14 cellular contexts compared by ENCODE assay signal in genomic region chr3:58325525-58325992, GRCh38. TPM values are rescaled to one million over a fixed set of nuclear protein-coding genes. Genes with fewer than 3 reads are reported as not detected.
DNase-seq lines count a peak whose midpoint lies in the region; ATAC-seq lines count a peak whose summit lies in the region.
"Had no signal": no experiment of that assay in that cellular context is flagged by ENCODE, and none has a peak within 500 bp of the region (broad histone marks: within the 10 kb centered on the region; RNA-seq: fewer than 3 reads in every experiment).

No MANE protein-coding gene starts in this region.

- no peaks in the 10 kb centered on the region for H3K36me3 Mint-ChIP-seq in T-helper 1 cell treated with Interleukin-12 subunit alpha and Interleukin-12 subunit beta and Interleukin-4 antibody, amounts not matched to agents 30 μg/mL and 1 μg/mL, for 36 hours (ENCODE audit: low read depth)
- peaks cover 6% of the 10 kb centered on the region for H3K36me3 Mint-ChIP-seq in activated T-helper 17 cell treated with anti-CD3 and anti-CD28 coated beads, Interleukin-2, amount 50 U/mL, for 72 hours (ENCODE audit: low read depth)
- peaks cover 5 to 9% of the 10 kb centered on the region in 2 donors for H3K36me3 Mint-ChIP-seq in stimulated activated naive B cell treated with anti-CD40 and anti-IgM and Interleukin-4, amounts not matched to agents 10 μg/mL and 1 μg/mL and 100 μg/mL, for 72 hours

- H3K9me3 Mint-ChIP-seq in T-helper 1 cell treated with Interleukin-12 subunit alpha and Interleukin-12 subunit beta and Interleukin-4 antibody, amounts not matched to agents 30 μg/mL and 1 μg/mL, for 36 hours: no peaks in the 10 kb centered on the region
- H3K9me3 Mint-ChIP-seq in activated T-helper 17 cell treated with anti-CD3 and anti-CD28 coated beads, Interleukin-2, amount 50 U/mL, for 72 hours: no peaks in the 10 kb centered on the region
- no peaks in the 10 kb centered on the region for H3K9me3 Mint-ChIP-seq in stimulated activated naive B cell treated with anti-CD40 and anti-IgM and Interleukin-4, amounts not matched to agents 10 μg/mL and 1 μg/mL and 100 μg/mL, for 72 hours

- no peak overlapping the region for H3K4me3 Mint-ChIP-seq in T-helper 1 cell treated with Interleukin-12 subunit alpha and Interleukin-12 subunit beta and Interleukin-4 antibody, amounts not matched to agents 30 μg/mL and 1 μg/mL, for 36 hours
- H3K4me3 Mint-ChIP-seq in activated T-helper 17 cell treated with anti-CD3 and anti-CD28 coated beads, Interleukin-2, amount 50 U/mL, for 72 hours: peak overlapping the region; percentile 75
- H3K4me3 Mint-ChIP-seq in stimulated activated naive B cell treated with anti-CD40 and anti-IgM and Interleukin-4, amounts not matched to agents 10 μg/mL and 1 μg/mL and 100 μg/mL, for 72 hours: peak overlapping the region; percentile 48 to 62

- peaks cover 21% of the 10 kb centered on the region for H3K4me1 Mint-ChIP-seq in T-helper 1 cell treated with Interleukin-12 subunit alpha and Interleukin-12 subunit beta and Interleukin-4 antibody, amounts not matched to agents 30 μg/mL and 1 μg/mL, for 36 hours (ENCODE audit: low read depth)
- H3K4me1 Mint-ChIP-seq in activated T-helper 17 cell treated with anti-CD3 and anti-CD28 coated beads, Interleukin-2, amount 50 U/mL, for 72 hours: peaks cover 14% of the 10 kb centered on the region
- H3K4me1 Mint-ChIP-seq in stimulated activated naive B cell treated with anti-CD40 and anti-IgM and Interleukin-4, amounts not matched to agents 10 μg/mL and 1 μg/mL and 100 μg/mL, for 72 hours: peaks cover 38 to 76% of the 10 kb centered on the region in 2 donors

- peak overlapping the region; percentile 31 for H3K27ac Mint-ChIP-seq in T-helper 1 cell treated with Interleukin-12 subunit alpha and Interleukin-12 subunit beta and Interleukin-4 antibody, amounts not matched to agents 30 μg/mL and 1 μg/mL, for 36 hours
- peak overlapping the region; percentile 99 for H3K27ac Mint-ChIP-seq in activated T-helper 17 cell treated with anti-CD3 and anti-CD28 coated beads, Interleukin-2, amount 50 U/mL, for 72 hours
- H3K27ac Mint-ChIP-seq in stimulated activated naive B cell treated with anti-CD40 and anti-IgM and Interleukin-4, amounts not matched to agents 10 μg/mL and 1 μg/mL and 100 μg/mL, for 72 hours: peak overlapping the region; percentile 93

- H3K27me3 Mint-ChIP-seq in T-helper 1 cell treated with Interleukin-12 subunit alpha and Interleukin-12 subunit beta and Interleukin-4 antibody, amounts not matched to agents 30 μg/mL and 1 μg/mL, for 36 hours (ENCODE audit: low read depth): peaks cover 3% of the 10 kb centered on the region
- H3K27me3 Mint-ChIP-seq in activated T-helper 17 cell treated with anti-CD3 and anti-CD28 coated beads, Interleukin-2, amount 50 U/mL, for 72 hours: no peaks in the 10 kb centered on the region
- H3K27me3 Mint-ChIP-seq in stimulated activated naive B cell treated with anti-CD40 and anti-IgM and Interleukin-4, amounts not matched to agents 10 μg/mL and 1 μg/mL and 100 μg/mL, for 72 hours: no peaks in the 10 kb centered on the region

- DNase-seq in T-helper 1 cell (no peak), iris pigment epithelial cell (ENCODE audit: low read depth) (peak; percentile 54), amniotic stem cell (lab: John Stamatoyannopoulos, UW) (no peak), SIG-M5 treated with dmso at 0.1 percent for 504 hours (lab: John Stamatoyannopoulos, UW; ENCODE audit: unreplicated experiment) (no peak)
- DNase-seq in stimulated activated naive B cell treated with anti-CD40 and anti-IgM and Interleukin-4, amounts not matched to agents 10 μg/mL and 1 μg/mL and 100 μg/mL, for 72 hours: no peak
- DNase-seq: activated CD4-positive, alpha-beta T cell treated with anti-CD3 and anti-CD28 coated beads for 48 hours; central memory CD4-positive, alpha-beta T cell; GDM1; glutamatergic neuron; NCI-H187 treated with DMSO at 0.1 percent for 48 hours; Peyer's patch had no signal

- ATAC-seq in activated T-helper 17 cell treated with anti-CD3 and anti-CD28 coated beads, Interleukin-2, amount 50 U/mL, for 72 hours (replicated peaks): no peak
- peak; percentile 76 to 77 for ATAC-seq in stimulated activated naive B cell treated with anti-CD40 and anti-IgM and Interleukin-4, amounts not matched to agents 10 μg/mL and 1 μg/mL and 100 μg/mL, for 72 hours (replicated peaks)
- ATAC-seq in GM21390 (IDR thresholded peaks at IDR 0.05; ENCODE audit: unreplicated experiment): no peak

RNA-seq across cellular contexts. Expression of gene PXK, which starts 7.1 kb away (rescaled TPM):
- total RNA-seq in activated T-helper 17 cell treated with anti-CD3 and anti-CD28 coated beads, Interleukin-2, amount 50 U/mL, for 72 hours: 10 to 100 TPM; 17.8 to 27.1 TPM

RNA-seq across cellular contexts. Expression of gene HTD2, which starts 19.2 kb away (rescaled TPM):
- 10 to 100 TPM; 10.0 to 15.1 TPM for total RNA-seq in activated T-helper 17 cell treated with anti-CD3 and anti-CD28 coated beads, Interleukin-2, amount 50 U/mL, for 72 hours

RNA-seq across cellular contexts. Expression of gene RPP14, which starts 19.5 kb away (rescaled TPM):
- total RNA-seq in activated T-helper 17 cell treated with anti-CD3 and anti-CD28 coated beads, Interleukin-2, amount 50 U/mL, for 72 hours: 10 to 100 TPM; 16.1 to 19.1 TPM

Comparison
In these comparisons a context has a peak if more than half of its experiments do, and no peak if none do; other contexts are left out.
1. H3K27ac Mint-ChIP-seq: peak in every context shown above with its lines; median percentile 99 in activated T-helper 17 cell treated with anti-CD3 and anti-CD28 coated beads, Interleukin-2, amount 50 U/mL, for 72 hours; 93 in stimulated activated naive B cell treated with anti-CD40 and anti-IgM and Interleukin-4, amounts not matched to agents 10 μg/mL and 1 μg/mL and 100 μg/mL, for 72 hours; 31 in T-helper 1 cell treated with Interleukin-12 subunit alpha and Interleukin-12 subunit beta and Interleukin-4 antibody, amounts not matched to agents 30 μg/mL and 1 μg/mL, for 36 hours.
2. ATAC-seq: peak in stimulated activated naive B cell treated with anti-CD40 and anti-IgM and Interleukin-4, amounts not matched to agents 10 μg/mL and 1 μg/mL and 100 μg/mL, for 72 hours (2 of 2); none in activated T-helper 17 cell treated with anti-CD3 and anti-CD28 coated beads, Interleukin-2, amount 50 U/mL, for 72 hours (single experiment) and GM21390 (single experiment).